ENCODE assay signal across 28 cellular contexts in the genomic region with DNA sequence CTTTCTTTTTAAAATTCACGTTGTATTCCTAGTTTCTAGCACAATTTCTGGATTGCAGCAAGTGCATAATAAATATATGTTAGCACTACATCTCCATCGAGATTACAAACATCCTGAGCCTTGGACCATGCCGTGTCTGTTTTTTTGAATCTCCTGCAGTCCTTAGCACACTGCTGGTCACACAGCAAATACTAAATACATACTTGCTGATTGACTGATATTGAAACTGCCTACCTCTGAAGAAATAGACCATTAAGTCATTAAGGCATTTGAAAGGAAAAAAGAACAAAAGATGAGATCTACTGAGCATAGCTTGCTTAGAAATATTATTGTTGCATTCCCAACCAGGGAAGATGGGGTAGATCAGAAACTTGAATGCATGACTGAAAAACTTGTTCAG.
"Had no signal": no experiment of that assay in that cellular context is flagged by ENCODE, and none has a peak within 500 bp of the region (broad histone marks: within the 10 kb centered on the region; RNA-seq: fewer than 3 reads in every experiment).

No MANE protein-coding gene starts in this region.

- ATAC-seq: esophagus mucosa; gastrocnemius medialis; left lobe of liver; natural killer cell treated with Interleukin-12 subunit alpha and Interleukin-12 subunit beta and Interleukin-15 and Interleukin-18, amount 100 ng/mL, for 72 hours; psoas muscle; right cardiac atrium; stimulated activated memory B cell treated with anti-CD40 and anti-IgM and Interleukin-4, amounts not matched to agents 10 μg/mL and 1 μg/mL and 100 μg/mL, for 72 hours; stimulated activated naive CD8-positive, alpha-beta T cell treated with anti-CD3 and anti-CD28 coated beads, Interleukin-15, Interleukin-2, amounts not matched to agents 100 U/mL and 50 U/mL, for 24 hours; upper lobe of right lung had no signal

- FAIRE-seq: colon, kidney had no signal

- H3K27ac ChIP-seq: dorsolateral prefrontal cortex, epithelial cell of prostate, gastrocnemius medialis, ovary, psoas muscle, skin epidermis, spleen, thoracic aorta, tibial nerve, upper lobe of right lung, uterus had no signal

- H3K36me3 ChIP-seq: gastrocnemius medialis, ovary, thoracic aorta, tibial nerve, upper lobe of right lung, uterus had no signal

- H3K27me3 ChIP-seq: dorsolateral prefrontal cortex, gastrocnemius medialis, ovary, spleen, tibial nerve, upper lobe of right lung, uterus had no signal

- DNase-seq: dorsolateral prefrontal cortex; effector CD4-positive, alpha-beta T cell; foreskin fibroblast; gastrocnemius medialis; head of caudate nucleus; kidney; naive B cell; occipital lobe; ovary; posterior cingulate gyrus; psoas muscle; right cardiac atrium; spleen; stimulated activated CD4-positive, alpha-beta T cell treated with anti-CD3 and anti-CD28 coated beads, Interleukin-4, amount 100 ng/mL, for 4 hours; stimulated activated naive CD8-positive, alpha-beta T cell treated with anti-CD3 and anti-CD28 coated beads, Interleukin-15, Interleukin-2, amounts not matched to agents 100 U/mL and 50 U/mL, for 24 hours; substantia nigra; upper lobe of right lung; uterus had no signal

- H3K4me1 ChIP-seq: gastrocnemius medialis, psoas muscle, spleen, tibial nerve, upper lobe of right lung, uterus had no signal

- H3K9me3 ChIP-seq: gastrocnemius medialis, mucosa of descending colon, ovary, psoas muscle, spleen, thoracic aorta, tibial nerve, upper lobe of right lung, uterus had no signal

- H3K4me3 ChIP-seq: dorsolateral prefrontal cortex, gastrocnemius medialis, mucosa of descending colon, ovary, psoas muscle, skin epidermis, spleen, thoracic aorta, tibial nerve, upper lobe of right lung, uterus had no signal
